ENCODE assay signal across 28 cellular contexts in genomic region chr10:125548356-125548755, GRCh38.
"Had no signal": no experiment of that assay in that cellular context is flagged by ENCODE, and none has a peak within 500 bp of the region (broad histone marks: within the 10 kb centered on the region; RNA-seq: fewer than 3 reads in every experiment).

No MANE protein-coding gene starts in this region.

- H3K27me3 ChIP-seq: neutrophil, pancreas, right lobe of liver, stomach, thyroid gland, transverse colon, upper lobe of left lung, vagina had no signal

- H3K36me3 Mint-ChIP-seq: naive thymus-derived CD8-positive, alpha-beta T cell; natural killer cell treated with Interleukin-12 subunit alpha and Interleukin-12 subunit beta and Interleukin-15 and Interleukin-18, amount 100 ng/mL, for 72 hours; stimulated activated effector memory CD8-positive, alpha-beta T cell treated with anti-CD3 and anti-CD28 coated beads, Interleukin-12 subunit alpha, Interleukin-12 subunit beta, amount 100 ng/mL, for 72 hours; stimulated activated naive B cell treated with anti-CD40 and anti-IgM and Interleukin-4, amounts not matched to agents 10 μg/mL and 1 μg/mL and 100 μg/mL, for 72 hours had no signal

- DNase-seq: naive thymus-derived CD8-positive, alpha-beta T cell; nephron progenitor cell; nucleus accumbens; pancreas; posterior cingulate gyrus; psoas muscle; right cardiac atrium; right lobe of liver; sigmoid colon; small intestine; stimulated activated CD4-positive, alpha-beta T cell treated with anti-CD3 and anti-CD28 coated beads, Interleukin-15, amount 100 ng/mL, for 24 hours; stimulated activated CD4-positive, alpha-beta T cell treated with anti-CD3 and anti-CD28 coated beads, Interleukin-2, amount 100 ng/mL, for 24 hours; stimulated activated CD4-positive, alpha-beta T cell treated with anti-CD3 and anti-CD28 coated beads, Interleukin-2, amount 100 ng/mL, for 48 hours; stimulated activated CD4-positive, alpha-beta T cell treated with anti-CD3 and anti-CD28 coated beads, Interleukin-4, amount 100 ng/mL, for 24 hours; stimulated activated naive B cell treated with anti-CD40 and anti-IgM and Interleukin-4, amounts not matched to agents 10 μg/mL and 1 μg/mL and 100 μg/mL, for 72 hours; stimulated activated naive CD4-positive, alpha-beta T cell treated with Interleukin-2 at 50 U/mL for 16 hours; stomach; transverse colon had no signal

- H3K4me3 ChIP-seq: pancreas, psoas muscle, right lobe of liver, sigmoid colon, stomach, thoracic aorta, thyroid gland, transverse colon, upper lobe of left lung, vagina had no signal

- H3K36me3 ChIP-seq: neutrophil, pancreas, right lobe of liver, sigmoid colon, stomach, thoracic aorta, thyroid gland, transverse colon, upper lobe of left lung, vagina had no signal

- H3K27ac ChIP-seq: neutrophil, pancreas, psoas muscle, right lobe of liver, sigmoid colon, stomach, thoracic aorta, thyroid gland, transverse colon, upper lobe of left lung, vagina had no signal

- ATAC-seq: naive thymus-derived CD8-positive, alpha-beta T cell; pancreas; psoas muscle; right cardiac atrium; right lobe of liver; stimulated activated effector memory CD8-positive, alpha-beta T cell treated with anti-CD3 and anti-CD28 coated beads, Interleukin-12 subunit alpha, Interleukin-12 subunit beta, amount 100 ng/mL, for 72 hours; stimulated activated naive B cell treated with anti-CD40 and anti-IgM and Interleukin-4, amounts not matched to agents 10 μg/mL and 1 μg/mL and 100 μg/mL, for 72 hours had no signal

- H3K4me1 Mint-ChIP-seq: naive thymus-derived CD8-positive, alpha-beta T cell; stimulated activated effector memory CD8-positive, alpha-beta T cell treated with anti-CD3 and anti-CD28 coated beads, Interleukin-12 subunit alpha, Interleukin-12 subunit beta, amount 100 ng/mL, for 72 hours had no signal

- H3K27ac Mint-ChIP-seq: natural killer cell treated with Interleukin-12 subunit alpha and Interleukin-12 subunit beta and Interleukin-15 and Interleukin-18, amount 100 ng/mL, for 72 hours; nephron progenitor cell; progenitor cell of endocrine pancreas; stimulated activated effector memory CD8-positive, alpha-beta T cell treated with anti-CD3 and anti-CD28 coated beads, Interleukin-12 subunit alpha, Interleukin-12 subunit beta, amount 100 ng/mL, for 72 hours; stimulated activated naive B cell treated with anti-CD40 and anti-IgM and Interleukin-4, amounts not matched to agents 10 μg/mL and 1 μg/mL and 100 μg/mL, for 72 hours; stimulated activated naive CD8-positive, alpha-beta T cell treated with anti-CD3 and anti-CD28 coated beads, Interleukin-15, Interleukin-2, amounts not matched to agents 100 ng/mL and 50 ng/mL, for 24 hours had no signal

- H3K4me3 Mint-ChIP-seq: naive thymus-derived CD8-positive, alpha-beta T cell; natural killer cell treated with Interleukin-12 subunit alpha and Interleukin-12 subunit beta and Interleukin-15 and Interleukin-18, amount 100 ng/mL, for 72 hours; nephron progenitor cell; neural crest cell; stimulated activated effector memory CD8-positive, alpha-beta T cell treated with anti-CD3 and anti-CD28 coated beads, Interleukin-12 subunit alpha, Interleukin-12 subunit beta, amount 100 ng/mL, for 72 hours; stimulated activated naive B cell treated with anti-CD40 and anti-IgM and Interleukin-4, amounts not matched to agents 10 μg/mL and 1 μg/mL and 100 μg/mL, for 72 hours; stimulated activated naive CD8-positive, alpha-beta T cell treated with anti-CD3 and anti-CD28 coated beads, Interleukin-15, Interleukin-2, amounts not matched to agents 100 ng/mL and 50 ng/mL, for 24 hours had no signal

- H3K4me1 ChIP-seq: pancreas, psoas muscle, right lobe of liver, sigmoid colon, stomach, thyroid gland, transverse colon, upper lobe of left lung, vagina had no signal

- H3K9me3 ChIP-seq: neutrophil, pancreas, right lobe of liver, sigmoid colon, thoracic aorta, thyroid gland, transverse colon, vagina had no signal

- H3K9me3 Mint-ChIP-seq: natural killer cell treated with Interleukin-12 subunit alpha and Interleukin-12 subunit beta and Interleukin-15 and Interleukin-18, amount 100 ng/mL, for 72 hours; stimulated activated effector memory CD8-positive, alpha-beta T cell treated with anti-CD3 and anti-CD28 coated beads, Interleukin-12 subunit alpha, Interleukin-12 subunit beta, amount 100 ng/mL, for 72 hours; stimulated activated naive CD8-positive, alpha-beta T cell treated with anti-CD3 and anti-CD28 coated beads, Interleukin-15, Interleukin-2, amounts not matched to agents 100 ng/mL and 50 ng/mL, for 24 hours had no signal
